In genomic region chr9:135563039-135563476, GRCh38 we compare ENCODE assay signal across 38 cellular contexts. TPM values are rescaled to one million over a fixed set of nuclear protein-coding genes. Genes with fewer than 3 reads are reported as not detected.
"Had no signal": no experiment of that assay in that cellular context is flagged by ENCODE, and none has a peak within 500 bp of the region (broad histone marks: within the 10 kb centered on the region; RNA-seq: fewer than 3 reads in every experiment).

No MANE protein-coding gene starts in this region.

- H3K4me3 Mint-ChIP-seq: activated CD4-positive, alpha-beta memory T cell treated with anti-CD3 and anti-CD28 coated beads, Interleukin-2, amount 10 ng/mL, durations not matched to agents 7 days and 5 days; activated naive CD4-positive, alpha-beta T cell treated with anti-CD3 and anti-CD28 coated beads, Interleukin-2, amount 50 U/mL, for 24 hours; activated naive CD8-positive, alpha-beta T cell treated with anti-CD3 and anti-CD28 coated beads, Interleukin-2, amount 10 ng/mL, durations not matched to agents 7 days and 5 days; activated T-cell treated with anti-CD3 and anti-CD28 coated beads, Interleukin-2, amount 50 U/mL, for 24 hours; T-cell had no signal

- H3K4me3 ChIP-seq: ascending aorta, cardiac muscle cell, Peyer's patch, SJSA1 had no signal

- H3K9me3 Mint-ChIP-seq: activated CD4-positive, alpha-beta memory T cell treated with anti-CD3 and anti-CD28 coated beads, Interleukin-2, amount 10 ng/mL, durations not matched to agents 7 days and 5 days; activated naive CD4-positive, alpha-beta T cell treated with anti-CD3 and anti-CD28 coated beads, Interleukin-2, amount 50 U/mL, for 24 hours; activated naive CD8-positive, alpha-beta T cell treated with anti-CD3 and anti-CD28 coated beads, Interleukin-2, amount 10 ng/mL, durations not matched to agents 7 days and 5 days; activated T-cell treated with anti-CD3 and anti-CD28 coated beads, Interleukin-2, amount 50 U/mL, for 24 hours; activated T-helper 2 cell treated with anti-CD3 and anti-CD28 coated beads, Interferon-gamma antibody, Interleukin-2, Interleukin-4, amounts not matched to agents 10 μg/mL and 5 μg/mL and 100 μg/mL, durations not matched to agents 14 hours and 24 hours and 36 hours; T-cell had no signal

- ATAC-seq: PC-3, T-cell had no signal

- DNase-seq: activated CD4-positive, alpha-beta memory T cell treated with anti-CD3 and anti-CD28 coated beads, Interleukin-2, amount 10 ng/mL, durations not matched to agents 7 days and 5 days; activated CD4-positive, alpha-beta T cell treated with anti-CD3 and anti-CD28 coated beads for 1 hour; activated CD4-positive, alpha-beta T cell treated with anti-CD3 and anti-CD28 coated beads for 48 hours; activated CD4-positive, CD25-positive, alpha-beta regulatory T cell; activated gamma-delta T cell; activated naive CD4-positive, alpha-beta T cell treated with Interleukin-2 at 50 U/mL for 16 hours; activated naive CD8-positive, alpha-beta T cell treated with anti-CD3 and anti-CD28 coated beads, Interleukin-2, amount 10 ng/mL, durations not matched to agents 7 days and 5 days; activated T-cell treated with anti-CD3 and anti-CD28 coated beads, Interleukin-2, amount 50 U/mL, for 24 hours; amygdala; Karpas-422; KBM-7; NCI-H1048; NCI-H1436 treated with DMSO at 0.1 percent for 48 hours; NCI-H1694 treated with DMSO at 0.1 percent for 48 hours; NCI-H2029; NCI-H2107; NCI-H2171; NCI-H510A; NCI-H526; NCI-H748 treated with DMSO at 0.1 percent for 48 hours; NK-92 treated with Interleukin-12 subunit alpha and Interleukin-12 subunit beta, amount 100 ng/mL, for 24 hours; PC-3; RPMI8226; SHP77 treated with DMSO at 0.1 percent for 48 hours; SK-N-SH; T-helper 2 cell; T-helper 9 cell; WERI-Rb-1 had no signal

- H3K9me3 ChIP-seq: ascending aorta, Peyer's patch, SJSA1, SK-N-SH had no signal

- H3K4me1 Mint-ChIP-seq: activated naive CD4-positive, alpha-beta T cell treated with anti-CD3 and anti-CD28 coated beads, Interleukin-2, amount 50 U/mL, for 24 hours; T-cell had no signal

- H3K27me3 ChIP-seq: ascending aorta, cardiac muscle cell, Peyer's patch, SJSA1 had no signal

- H3K27ac Mint-ChIP-seq: activated CD4-positive, alpha-beta memory T cell treated with anti-CD3 and anti-CD28 coated beads, Interleukin-2, amount 10 ng/mL, durations not matched to agents 7 days and 5 days; activated naive CD4-positive, alpha-beta T cell treated with anti-CD3 and anti-CD28 coated beads, Interleukin-2, amount 50 U/mL, for 24 hours; activated naive CD8-positive, alpha-beta T cell treated with anti-CD3 and anti-CD28 coated beads, Interleukin-2, amount 10 ng/mL, durations not matched to agents 7 days and 5 days; activated T-cell treated with anti-CD3 and anti-CD28 coated beads, Interleukin-2, amount 50 U/mL, for 24 hours; activated T-helper 2 cell treated with anti-CD3 and anti-CD28 coated beads, Interferon-gamma antibody, Interleukin-2, Interleukin-4, amounts not matched to agents 10 μg/mL and 5 μg/mL and 100 μg/mL, durations not matched to agents 14 hours and 24 hours and 36 hours; T-cell had no signal

- H3K4me2 ChIP-seq: SK-N-SH had no signal

- H3K4me1 ChIP-seq: ascending aorta, Peyer's patch, SJSA1 had no signal

- H3K9ac ChIP-seq: SK-N-SH had no signal

- H3K27ac ChIP-seq: ascending aorta, cardiac muscle cell, Peyer's patch, SJSA1, WERI-Rb-1 had no signal

- H3K36me3 Mint-ChIP-seq: activated naive CD4-positive, alpha-beta T cell treated with anti-CD3 and anti-CD28 coated beads, Interleukin-2, amount 50 U/mL, for 24 hours; activated naive CD8-positive, alpha-beta T cell treated with anti-CD3 and anti-CD28 coated beads, Interleukin-2, amount 10 ng/mL, durations not matched to agents 7 days and 5 days; T-cell had no signal

- H3K36me3 ChIP-seq: ascending aorta, cardiac muscle cell, Peyer's patch, SJSA1, WERI-Rb-1 had no signal

RNA-seq across cellular contexts. Expression of gene PAEP, which starts 1.5 kb away (rescaled TPM):
- total RNA-seq: activated CD4-positive, alpha-beta memory T cell treated with anti-CD3 and anti-CD28 coated beads, Interleukin-2, amount 10 ng/mL, durations not matched to agents 7 days and 5 days; activated CD8-positive, alpha-beta memory T cell treated with anti-CD3 and anti-CD28 coated beads for 36 hours; activated naive CD8-positive, alpha-beta T cell treated with anti-CD3 and anti-CD28 coated beads, Interleukin-2, amount 10 ng/mL, durations not matched to agents 7 days and 5 days; activated T-helper 2 cell treated with anti-CD3 and anti-CD28 coated beads, Interferon-gamma antibody, Interleukin-2, Interleukin-4, amounts not matched to agents 10 μg/mL and 5 μg/mL and 100 μg/mL, durations not matched to agents 14 hours and 24 hours and 36 hours; ascending aorta; cardiac muscle cell; MCF 10A; PC-3; Peyer's patch; SJSA1; T-cell had no signal
- polyA plus RNA-seq: adipose tissue, cardiac muscle cell had no signal

RNA-seq across cellular contexts. Expression of gene OBP2A, which starts 17.1 kb away (rescaled TPM):
- total RNA-seq: activated CD4-positive, alpha-beta memory T cell treated with anti-CD3 and anti-CD28 coated beads, Interleukin-2, amount 10 ng/mL, durations not matched to agents 7 days and 5 days; activated CD8-positive, alpha-beta memory T cell treated with anti-CD3 and anti-CD28 coated beads for 36 hours; activated naive CD8-positive, alpha-beta T cell treated with anti-CD3 and anti-CD28 coated beads, Interleukin-2, amount 10 ng/mL, durations not matched to agents 7 days and 5 days; activated T-helper 2 cell treated with anti-CD3 and anti-CD28 coated beads, Interferon-gamma antibody, Interleukin-2, Interleukin-4, amounts not matched to agents 10 μg/mL and 5 μg/mL and 100 μg/mL, durations not matched to agents 14 hours and 24 hours and 36 hours; ascending aorta; cardiac muscle cell; MCF 10A; PC-3; Peyer's patch; SJSA1; T-cell had no signal
- polyA plus RNA-seq: adipose tissue, cardiac muscle cell, SK-N-SH had no signal

RNA-seq across cellular contexts. Expression of gene LCN1, which starts 41.8 kb away (rescaled TPM):
- total RNA-seq: activated CD4-positive, alpha-beta memory T cell treated with anti-CD3 and anti-CD28 coated beads, Interleukin-2, amount 10 ng/mL, durations not matched to agents 7 days and 5 days; activated CD8-positive, alpha-beta memory T cell treated with anti-CD3 and anti-CD28 coated beads for 36 hours; activated naive CD8-positive, alpha-beta T cell treated with anti-CD3 and anti-CD28 coated beads, Interleukin-2, amount 10 ng/mL, durations not matched to agents 7 days and 5 days; activated T-helper 2 cell treated with anti-CD3 and anti-CD28 coated beads, Interferon-gamma antibody, Interleukin-2, Interleukin-4, amounts not matched to agents 10 μg/mL and 5 μg/mL and 100 μg/mL, durations not matched to agents 14 hours and 24 hours and 36 hours; ascending aorta; cardiac muscle cell; MCF 10A; PC-3; Peyer's patch; SJSA1; T-cell had no signal
- polyA plus RNA-seq: adipose tissue, SK-N-SH had no signal
